In the genomic region with DNA sequence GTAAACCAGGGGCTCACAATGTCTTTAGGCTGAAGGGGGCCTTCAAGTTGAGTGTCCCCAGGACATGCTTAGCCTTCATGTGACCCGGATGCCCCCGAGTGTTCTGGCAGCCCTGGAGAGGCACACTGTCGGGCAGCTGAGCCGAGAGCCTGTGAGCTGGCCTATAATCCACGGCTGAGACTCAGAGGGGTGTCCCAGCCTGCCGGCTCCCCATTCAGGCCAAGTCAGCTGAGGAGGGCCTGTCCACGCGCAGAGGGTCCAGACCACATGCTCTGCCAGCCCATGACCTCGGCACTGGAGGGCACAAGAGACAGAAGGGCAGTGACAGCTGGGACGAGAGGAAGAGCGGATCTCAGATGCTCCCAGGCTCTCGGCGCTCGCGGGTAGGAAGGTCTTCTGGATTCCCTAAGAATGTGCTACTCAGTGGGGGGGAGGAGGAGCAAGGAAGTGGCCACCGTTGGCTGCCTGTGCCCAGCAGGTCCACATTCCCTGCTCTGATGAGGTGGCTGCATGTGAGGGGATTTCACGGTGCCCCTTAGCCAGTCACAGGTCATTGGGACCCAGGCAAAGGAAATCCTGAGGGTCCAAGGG, we compare ENCODE assay signal across 12 cellular contexts.
"Had no signal": no experiment of that assay in that cellular context is flagged by ENCODE, and none has a peak within 500 bp of the region (broad histone marks: within the 10 kb centered on the region; RNA-seq: fewer than 3 reads in every experiment).

No MANE protein-coding gene starts in this region.

- H3K36me3 ChIP-seq: esophagus muscularis mucosa, sigmoid colon, thyroid gland had no signal

- H3K4me1 ChIP-seq: thyroid gland had no signal

- H3K27ac ChIP-seq: esophagus muscularis mucosa, sigmoid colon, thyroid gland had no signal

- FAIRE-seq: astrocyte, endothelial cell of umbilical vein had no signal

- H3K27me3 ChIP-seq: esophagus muscularis mucosa, sigmoid colon, thyroid gland had no signal

- H3K9me3 ChIP-seq: esophagus muscularis mucosa, sigmoid colon, thyroid gland had no signal

- H3K4me3 ChIP-seq: esophagus muscularis mucosa, sigmoid colon, thyroid gland had no signal

- ATAC-seq: natural killer cell had no signal

- DNase-seq: activated CD4-positive, alpha-beta T cell treated with anti-CD3 and anti-CD28 coated beads for 1 hour; activated gamma-delta T cell; effector CD4-positive, alpha-beta T cell; mesenchymal stem cell; natural killer cell; sigmoid colon; stimulated activated CD8-positive, alpha-beta memory T cell treated with anti-CD3 and anti-CD28 coated beads, Interleukin-4, amount 100 ng/mL, for 48 hours; stimulated activated naive CD4-positive, alpha-beta T cell; thyroid gland had no signal
